ENCODE assay signal across 13 cellular contexts in the genomic region with DNA sequence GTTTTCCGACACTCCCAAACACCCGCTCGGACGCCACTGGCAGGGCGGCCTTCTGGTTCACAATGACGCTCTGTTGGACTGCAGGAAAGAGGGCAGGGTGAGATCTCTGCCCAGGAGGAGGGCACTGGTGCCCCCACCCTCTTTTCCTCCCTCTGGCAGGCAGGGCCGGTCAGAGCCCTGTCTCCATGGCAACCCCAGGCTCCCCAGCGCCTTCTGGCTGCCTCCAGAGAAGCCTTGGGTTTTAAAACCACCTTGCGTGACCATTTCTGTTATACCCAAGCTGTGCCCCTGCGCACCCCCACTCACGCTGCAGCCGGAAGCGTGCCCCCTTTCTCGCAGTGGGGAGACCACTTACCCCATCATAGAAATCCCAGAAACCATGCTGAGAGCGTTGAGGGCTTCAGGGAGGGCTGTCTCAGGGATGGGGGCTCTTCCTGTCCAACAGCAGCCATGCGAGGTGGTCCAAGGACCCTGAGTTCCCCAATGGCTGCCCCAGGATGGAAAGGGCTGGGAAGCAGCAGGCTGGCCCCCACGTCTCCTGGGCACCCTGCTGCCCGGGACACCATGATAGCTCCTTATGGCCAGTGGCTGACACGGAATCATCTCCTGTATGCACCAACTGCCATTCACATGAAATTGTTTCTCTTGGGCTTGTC. TPM values are rescaled to one million over a fixed set of nuclear protein-coding genes. Genes with fewer than 3 reads are reported as not detected.
DNase-seq lines count a peak whose midpoint lies in the region; ATAC-seq and TF ChIP-seq lines count a peak whose summit lies in the region.
"Had no signal": no experiment of that assay in that cellular context is flagged by ENCODE, and none has a peak within 500 bp of the region (broad histone marks: within the 10 kb centered on the region; RNA-seq: fewer than 3 reads in every experiment).

No MANE protein-coding gene starts in this region.

- no peak overlapping the region for H4K91ac ChIP-seq in neuronal stem cell (ENCODE audit: low read depth, low read length, poor library complexity)

- H3K18ac ChIP-seq in neuronal stem cell (ENCODE audit: low read length): peak overlapping the region; percentile 87

- H2BK15ac ChIP-seq in neuronal stem cell (ENCODE audit: low read length): peak overlapping the region; percentile 78

- H3K27ac ChIP-seq in BLaER1 (peak overlapping the region; percentile 74), neuronal stem cell (replicated peaks; ENCODE audit: low read length) (no peak overlapping the region), upper lobe of right lung (no peak overlapping the region), spleen (peak overlapping the region in 2 of 8 donors; percentile 24 to 28)
- H3K27ac ChIP-seq: uterus had no signal

- H3K9me3 ChIP-seq in BLaER1 (no peaks in the 10 kb centered on the region), neuronal stem cell (replicated peaks in 1 of 2; ENCODE audit: control insufficient read depth in 2 of 2, insufficient read depth in 1 of 2, low read depth in 1 of 2, low read length in 2 of 2) (no peaks in the 10 kb centered on the region), upper lobe of right lung (no peaks in the 10 kb centered on the region), spleen (no peaks in the 10 kb centered on the region)
- H3K9me3 ChIP-seq: uterus had no signal

- H2AK5ac ChIP-seq in neuronal stem cell (ENCODE audit: low read depth, low read length): peak overlapping the region; percentile 6

- DNase-seq in NCI-H1092 treated with DMSO at 0.1 percent for 48 hours (lab: John Stamatoyannopoulos, UW): peak; percentile 75
- no peak for DNase-seq in epithelial cell of proximal tubule (ENCODE audit: low read depth)
- DNase-seq in neuronal stem cell (ENCODE audit: low spot score): no peak
- no peak for DNase-seq in upper lobe of right lung
- DNase-seq in LoVo (ENCODE audit: low spot score): no peak
- DNase-seq in spleen: no peak
- DNase-seq: activated B cell treated with CpG ODN at 0.5 μM for 24 hours; CD4-positive, alpha-beta memory T cell; left ventricle myocardium superior; SHP77 treated with DMSO at 0.1 percent for 48 hours; uterus had no signal

- no peak for TF ChIP-seq POLR2A in spleen (IDR thresholded peaks at IDR 0.05)

- H2BK120ac ChIP-seq in neuronal stem cell (ENCODE audit: low read depth, low read length): peak overlapping the region; percentile 92

- H2BK5ac ChIP-seq in neuronal stem cell (ENCODE audit: low read length): no peak overlapping the region

- H3K27me3 ChIP-seq in BLaER1 (no peaks in the 10 kb centered on the region), neuronal stem cell (ENCODE audit: control insufficient read depth in 3 of 3, insufficient read depth in 3 of 3, low read depth in 1 of 3, low read length in 3 of 3) (no peaks in the 10 kb centered on the region), upper lobe of right lung (no peaks in the 10 kb centered on the region), spleen (replicated peaks in 1 of 7) (peaks cover 0 to 10% (median 0%) of the 10 kb centered on the region in 7 donors)
- H3K27me3 ChIP-seq: uterus had no signal

- H3K4me1 ChIP-seq in BLaER1 (peaks cover 70% of the 10 kb centered on the region), neuronal stem cell (ENCODE audit: control insufficient read depth in 2 of 2, insufficient read depth in 1 of 2, low read depth in 1 of 2, low read length in 2 of 2) (peaks cover 18 to 31% of the 10 kb centered on the region in 2 donors), upper lobe of right lung (peaks cover 15% of the 10 kb centered on the region), spleen (peaks cover 11 to 43% (median 29%) of the 10 kb centered on the region in 6 donors)

- H3K9ac ChIP-seq in BLaER1 (peak overlapping the region; percentile 65), neuronal stem cell (ENCODE audit: low read depth, low read length, poor library complexity) (no peak overlapping the region)

- intact Hi-C loops in upper lobe of right lung (cut with DNase I): no loop called here
- intact Hi-C loops in spleen (cut with DNase I; ENCODE audit: low total_unique reads): no loop called here

- no peaks in the 10 kb centered on the region for H3K79me1 ChIP-seq in neuronal stem cell (ENCODE audit: low read depth, low read length)

- no peaks in the 10 kb centered on the region for H4K20me1 ChIP-seq in BLaER1

- no CpG with 5 or more reads among the region's 19 CpGs for WGBS in neuronal stem cell (ENCODE audit: extremely low coverage in 2 of 2, insufficient read length in 2 of 2, insufficient replicate concordance in 1 of 2), 2 donors
- 63 to 73% (median 71%) methylated on average over 16 to 19 of the region's 19 CpGs for WGBS in spleen, 5 donors

- H3K4me3 ChIP-seq in BLaER1 (peak overlapping the region; percentile 53), epithelial cell of proximal tubule (ENCODE audit: low read depth, low read length) (peak overlapping the region; percentile 3), neuronal stem cell (ENCODE audit: low read length in 2 of 2) (no peak overlapping the region), upper lobe of right lung (no peak overlapping the region), spleen (no peak overlapping the region)
- H3K4me3 ChIP-seq: uterus had no signal

- H2AFZ ChIP-seq in neuronal stem cell (ENCODE audit: low read length): peak overlapping the region; percentile 60

- no peak overlapping the region for H4K8ac ChIP-seq in neuronal stem cell (ENCODE audit: low read depth, low read length)

- no peak overlapping the region for H3K4ac ChIP-seq in neuronal stem cell (ENCODE audit: low read length)

- peak overlapping the region; percentile 100 for H3K4me2 ChIP-seq in BLaER1
- no peak overlapping the region for H3K4me2 ChIP-seq in neuronal stem cell (ENCODE audit: insufficient read depth, low read length, poor library complexity, severe bottlenecking)

- ATAC-seq in GM21515 (IDR thresholded peaks at IDR 0.05; ENCODE audit: unreplicated experiment): no peak
- no peak for ATAC-seq in upper lobe of right lung
- ATAC-seq: left ventricle myocardium superior had no signal

- H3K36me3 ChIP-seq in BLaER1: no peaks in the 10 kb centered on the region
- no peaks in the 10 kb centered on the region for H3K36me3 ChIP-seq in neuronal stem cell (replicated peaks in 1 of 2; ENCODE audit: control insufficient read depth in 2 of 2, insufficient read depth in 2 of 2, low read length in 2 of 2)
- no peaks in the 10 kb centered on the region for H3K36me3 ChIP-seq in upper lobe of right lung
- H3K36me3 ChIP-seq in spleen: no peaks in the 10 kb centered on the region
- H3K36me3 ChIP-seq: uterus had no signal

- H3K23ac ChIP-seq in neuronal stem cell (ENCODE audit: low read depth, low read length, poor library complexity): no peak overlapping the region

- TF ChIP-seq CTCF in epithelial cell of proximal tubule (conservative IDR thresholded peaks at IDR 0.05; ENCODE audit: low read depth, low read length): no peak
- no peak for TF ChIP-seq CTCF in upper lobe of right lung (IDR thresholded peaks at IDR 0.05)
- TF ChIP-seq CTCF in spleen (IDR thresholded peaks at IDR 0.05 in 8 of 11, conservative IDR thresholded peaks at IDR 0.05 in 3 of 11): no peak

- H2BK12ac ChIP-seq in neuronal stem cell (ENCODE audit: low read length): no peak overlapping the region

- no peak overlapping the region for H3K14ac ChIP-seq in neuronal stem cell (ENCODE audit: low read length)

RNA-seq across cellular contexts. Expression of a gene that starts 7.3 kb away (rescaled TPM):
- total RNA-seq in epithelial cell of proximal tubule (0.69 TPM in 1 of 2 replicates, not detected in the other), upper lobe of right lung (not detected), spleen (under 1 TPM in 1 of 7 donors, not detected in 6; 0.22 TPM)
- polyA plus RNA-seq in neuronal stem cell (2013, experiment 1 of 2): 0.11 TPM
- 0.07 TPM for polyA plus RNA-seq in neuronal stem cell (2013, experiment 2 of 2)
- under 1 TPM; 0.12 to 0.46 (median 0.16) TPM for polyA plus RNA-seq in spleen
- total RNA-seq: activated B cell treated with CpG ODN at 0.5 μM for 24 hours; CD4-positive, alpha-beta memory T cell; left ventricle myocardium superior had no signal
- polyA plus RNA-seq: CD4-positive, alpha-beta memory T cell had no signal

RNA-seq across cellular contexts. Expression of a gene that starts 12.3 kb away (rescaled TPM):
- 37.9 and 104 TPM in 2 replicates for total RNA-seq in epithelial cell of proximal tubule
- polyA plus RNA-seq in neuronal stem cell (2013, experiment 1 of 2): 24.4 TPM
- 22.5 TPM for polyA plus RNA-seq in neuronal stem cell (2013, experiment 2 of 2)
- 25.6 TPM for total RNA-seq in upper lobe of right lung
- total RNA-seq in spleen: 10 to 100 TPM; 22.8 to 49.3 (median 35.8) TPM
- 10 to 100 TPM; 24.8 to 50.5 (median 39.1) TPM for polyA plus RNA-seq in spleen

RNA-seq across cellular contexts. Expression of a gene that starts 28.3 kb away (rescaled TPM):
- 22.3 and 29.2 TPM in 2 replicates for total RNA-seq in epithelial cell of proximal tubule
- 10.1 TPM for polyA plus RNA-seq in neuronal stem cell (2013, experiment 1 of 2)
- 10.5 TPM for polyA plus RNA-seq in neuronal stem cell (2013, experiment 2 of 2)
- 16.7 TPM for total RNA-seq in upper lobe of right lung
- 10 to 100 TPM; 17.2 to 30.8 (median 22.3) TPM for total RNA-seq in spleen
- 10 to 100 TPM; 11.5 to 23.2 (median 17.8) TPM for polyA plus RNA-seq in spleen

RNA-seq across cellular contexts. Expression of a gene that starts 51.8 kb away (rescaled TPM):
- 0.17 and 1.7 TPM in 2 replicates for total RNA-seq in epithelial cell of proximal tubule
- polyA plus RNA-seq in neuronal stem cell (2013, experiment 1 of 2): 26.3 TPM
- polyA plus RNA-seq in neuronal stem cell (2013, experiment 2 of 2): 25.0 TPM
- 1.1 TPM for total RNA-seq in upper lobe of right lung
- under 1 TPM in 2 of 7 donors, not detected in 5; 0.47 to 0.54 TPM for total RNA-seq in spleen
- polyA plus RNA-seq in spleen: 1 to 10 TPM in 1 of 3 donors, under 1 TPM in 2; 0.32 to 1.5 (median 0.83) TPM
- total RNA-seq: activated B cell treated with CpG ODN at 0.5 μM for 24 hours; CD4-positive, alpha-beta memory T cell had no signal
- polyA plus RNA-seq: CD4-positive, alpha-beta memory T cell had no signal

Comparison
In these comparisons a context has a peak if more than half of its experiments do, and no peak if none do; other contexts are left out.
1. H3K4me3 ChIP-seq: peak in BLaER1 (single experiment) and epithelial cell of proximal tubule (single experiment); none in neuronal stem cell (0 of 2), upper lobe of right lung (single experiment) and spleen (0 of 8).